Comparison of ENCODE assay signal across 8 cellular contexts in the genomic region with DNA sequence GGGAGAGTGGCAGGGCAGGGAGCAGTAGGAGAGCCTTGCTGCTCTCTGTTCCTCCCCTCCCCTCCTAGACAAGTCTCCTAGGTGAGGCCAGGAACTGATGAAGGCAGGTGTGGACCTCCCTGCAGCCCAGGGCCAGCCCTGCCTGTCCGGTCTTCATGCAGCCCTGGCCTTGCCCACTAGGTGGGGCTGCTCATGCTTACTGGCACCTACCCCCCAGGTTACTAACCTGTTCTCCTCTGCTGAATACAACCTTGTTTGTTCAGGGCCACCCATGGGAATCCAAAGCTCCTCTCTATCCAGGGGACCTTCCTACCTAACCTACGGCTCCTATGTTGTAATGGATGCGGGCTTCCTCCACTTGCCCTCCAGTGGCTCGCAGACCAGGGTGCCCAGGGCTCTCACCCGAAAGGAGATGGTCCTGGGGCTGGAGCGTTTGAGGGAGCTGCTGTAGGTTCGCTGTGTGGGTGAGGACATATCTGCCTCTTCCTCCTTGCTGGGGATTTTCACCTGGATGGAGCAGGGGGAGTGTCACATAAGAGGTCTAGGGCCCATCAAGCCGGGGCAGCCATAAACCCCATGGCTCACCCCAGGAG. TPM values are rescaled to one million over a fixed set of nuclear protein-coding genes. Genes with fewer than 3 reads are reported as not detected.
A peak's percentile ranks its signal among the peaks of the same experiment; 100 is the strongest.
DNase-seq lines count a peak whose midpoint lies in the region; ATAC-seq and TF ChIP-seq lines count a peak whose summit lies in the region.

No MANE protein-coding gene starts in this region.

- H4K20me1 ChIP-seq in OCI-LY3 (ENCODE audit: insufficient read depth, low read length), result no peaks in the 10 kb centered on the region

- H3K36me3 ChIP-seq in OCI-LY3 (replicated peaks; ENCODE audit: low read depth, low read length), result no peaks in the 10 kb centered on the region

- H3K27ac ChIP-seq in C4-2B (no peak overlapping the region), OCI-LY3 (ENCODE audit: low read length) (no peak overlapping the region)

- no peak overlapping the region for H3K4me3 ChIP-seq in OCI-LY3 (ENCODE audit: low read length)

- peaks cover 2% of the 10 kb centered on the region for H3K27me3 Mint-ChIP-seq in activated naive CD8-positive, alpha-beta T cell treated with anti-CD3 and anti-CD28 coated beads, Interleukin-2, amount 10 ng/mL, durations not matched to agents 7 days and 5 days

- ATAC-seq in GM18868 (IDR thresholded peaks at IDR 0.05; ENCODE audit: unreplicated experiment) (peak; percentile 82), HG03520 (IDR thresholded peaks at IDR 0.05; ENCODE audit: unreplicated experiment) (peak; percentile 60)
- ATAC-seq in activated naive CD8-positive, alpha-beta T cell treated with anti-CD3 and anti-CD28 coated beads, Interleukin-2, amount 10 ng/mL, durations not matched to agents 7 days and 5 days (ENCODE audit: low read depth), result peak; percentile 61

- no peaks in the 10 kb centered on the region for H3K9me3 Mint-ChIP-seq in activated naive CD8-positive, alpha-beta T cell treated with anti-CD3 and anti-CD28 coated beads, Interleukin-2, amount 10 ng/mL, durations not matched to agents 7 days and 5 days

- H3K9ac ChIP-seq in OCI-LY3 (ENCODE audit: low read length), result no peak overlapping the region

- no peak overlapping the region for H3K4me3 Mint-ChIP-seq in activated naive CD8-positive, alpha-beta T cell treated with anti-CD3 and anti-CD28 coated beads, Interleukin-2, amount 10 ng/mL, durations not matched to agents 7 days and 5 days

- no peak overlapping the region for H2AFZ ChIP-seq in OCI-LY3 (ENCODE audit: low read depth, low read length)

- H3K4me1 Mint-ChIP-seq in activated naive CD8-positive, alpha-beta T cell treated with anti-CD3 and anti-CD28 coated beads, Interleukin-2, amount 10 ng/mL, durations not matched to agents 7 days and 5 days, result no peaks in the 10 kb centered on the region

- H3K36me3 Mint-ChIP-seq in activated naive CD8-positive, alpha-beta T cell treated with anti-CD3 and anti-CD28 coated beads, Interleukin-2, amount 10 ng/mL, durations not matched to agents 7 days and 5 days, result no peaks in the 10 kb centered on the region

- no peak overlapping the region for H3K4me2 ChIP-seq in OCI-LY3 (ENCODE audit: low read length)

- H3K4me1 ChIP-seq in OCI-LY3 (ENCODE audit: low read length), result no peaks in the 10 kb centered on the region

- DNase-seq in activated naive CD8-positive, alpha-beta T cell treated with anti-CD3 and anti-CD28 coated beads, Interleukin-2, amount 10 ng/mL, durations not matched to agents 7 days and 5 days, result peak; percentile 68
- DNase-seq in iPS DF 4.7 (ENCODE audit: extremely low read depth, low spot score), result peak; percentile 53
- peak; percentile 23 for DNase-seq in stimulated activated CD4-positive, alpha-beta T cell treated with anti-CD3 and anti-CD28 coated beads, Interleukin-4, amount 100 ng/mL, for 24 hours
- no peak for DNase-seq in central memory CD4-positive, alpha-beta T cell

- no peak overlapping the region for H3K27ac Mint-ChIP-seq in activated naive CD8-positive, alpha-beta T cell treated with anti-CD3 and anti-CD28 coated beads, Interleukin-2, amount 10 ng/mL, durations not matched to agents 7 days and 5 days

- H3K9me3 ChIP-seq in OCI-LY3 (ENCODE audit: insufficient read depth, low read length), result no peaks in the 10 kb centered on the region

- peaks cover 40% of the 10 kb centered on the region for H3K27me3 ChIP-seq in OCI-LY3 (ENCODE audit: low read depth, low read length)

- POLR2A ChIA-PET in activated naive CD8-positive, alpha-beta T cell treated with anti-CD3 and anti-CD28 coated beads, Interleukin-2, amount 10 ng/mL, durations not matched to agents 7 days and 5 days (lab: Charles Lee), result no interaction called here

- no peaks in the 10 kb centered on the region for H3K79me2 ChIP-seq in OCI-LY3 (ENCODE audit: low read length)

- peak; percentile 96 for TF ChIP-seq CTCF in C4-2B (conservative IDR thresholded peaks at IDR 0.05)
- TF ChIP-seq CTCF in OCI-LY3 (IDR thresholded peaks at IDR 0.05; ENCODE audit: low read depth, low read length), result peak; percentile 90

RNA-seq across cellular contexts. Expression of gene TNNT2, which starts 7.9 kb away (rescaled TPM):
- not detected for total RNA-seq in activated naive CD8-positive, alpha-beta T cell treated with anti-CD3 and anti-CD28 coated beads, Interleukin-2, amount 10 ng/mL, durations not matched to agents 7 days and 5 days

RNA-seq across cellular contexts. Expression of gene LAD1, which starts 13.7 kb away (rescaled TPM):
- total RNA-seq in activated naive CD8-positive, alpha-beta T cell treated with anti-CD3 and anti-CD28 coated beads, Interleukin-2, amount 10 ng/mL, durations not matched to agents 7 days and 5 days, result not detected

RNA-seq across cellular contexts. Expression of gene TNNI1, which starts 36.1 kb away (rescaled TPM):
- not detected for total RNA-seq in activated naive CD8-positive, alpha-beta T cell treated with anti-CD3 and anti-CD28 coated beads, Interleukin-2, amount 10 ng/mL, durations not matched to agents 7 days and 5 days
